Comparison of ENCODE assay signal across 8 cellular contexts in the genomic region with DNA sequence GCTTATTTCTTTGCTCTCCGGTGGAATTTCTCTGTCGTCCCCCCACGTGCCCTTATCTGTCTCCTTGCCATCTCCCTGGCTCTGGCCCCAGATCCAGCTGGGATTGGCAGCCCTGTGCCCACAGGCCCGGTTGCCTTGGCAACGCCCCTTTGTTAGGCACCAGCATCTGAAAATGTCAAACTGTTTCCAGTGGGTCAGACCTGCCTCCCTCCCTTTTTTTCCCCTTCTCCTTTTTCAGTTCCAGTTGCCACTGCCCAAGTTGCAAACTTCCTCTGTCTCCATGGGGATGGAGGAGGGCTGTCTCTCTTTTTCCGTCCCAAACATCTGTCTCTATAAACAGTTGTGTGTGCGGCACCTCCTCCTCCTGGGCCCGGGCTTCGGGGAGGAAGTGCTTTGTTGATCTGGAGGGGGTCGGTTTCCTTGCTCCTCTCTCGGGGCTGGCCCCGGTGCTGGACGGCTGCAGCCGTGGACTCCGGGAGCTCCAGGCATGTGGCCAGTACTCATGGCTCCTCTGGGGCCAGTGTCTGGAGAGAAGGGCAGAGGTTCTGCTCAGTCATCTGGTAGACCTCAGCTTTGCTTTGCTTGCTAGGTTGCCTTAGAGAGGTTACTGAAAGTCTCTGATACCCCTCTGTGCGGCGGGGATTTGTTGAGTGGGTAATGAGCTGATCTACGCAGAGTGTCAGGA. TPM values are rescaled to one million over a fixed set of nuclear protein-coding genes. Genes with fewer than 3 reads are reported as not detected.
DNase-seq lines count a peak whose midpoint lies in the region; ATAC-seq and TF ChIP-seq lines count a peak whose summit lies in the region.

No MANE protein-coding gene starts in this region.

- no peaks in the 10 kb centered on the region for H3K36me3 ChIP-seq in psoas muscle (ENCODE audit: insufficient read depth in 1 of 2, low read depth in 1 of 2)

- H3K9me3 Mint-ChIP-seq in activated naive CD8-positive, alpha-beta T cell treated with anti-CD3 and anti-CD28 coated beads, Interleukin-2, amount 50 U/mL, for 24 hours: no peaks in the 10 kb centered on the region

- no peaks in the 10 kb centered on the region for H3K27me3 Mint-ChIP-seq in activated naive CD8-positive, alpha-beta T cell treated with anti-CD3 and anti-CD28 coated beads, Interleukin-2, amount 50 U/mL, for 24 hours

- TF ChIP-seq CTCF in psoas muscle (IDR thresholded peaks at IDR 0.05): no peak

- H3K4me1 ChIP-seq in psoas muscle: peaks cover 11% of the 10 kb centered on the region

- DNase-seq in ELR (ENCODE audit: low read depth): peak; percentile 73
- peak; percentile 47 for DNase-seq in NCI-H1694 (lab: John Stamatoyannopoulos, UW)
- DNase-seq in activated naive CD8-positive, alpha-beta T cell treated with anti-CD3 and anti-CD28 coated beads, Interleukin-2, amount 50 U/mL, for 24 hours: peak; percentile 57
- DNase-seq in left cardiac atrium: peak; percentile 92
- peak; percentile 84 to 92 for DNase-seq in psoas muscle
- no peak for DNase-seq in effector CD4-positive, alpha-beta T cell

- H3K27ac ChIP-seq in psoas muscle: peak overlapping the region; percentile 54

- no peaks in the 10 kb centered on the region for H3K36me3 Mint-ChIP-seq in activated naive CD8-positive, alpha-beta T cell treated with anti-CD3 and anti-CD28 coated beads, Interleukin-2, amount 50 U/mL, for 24 hours (ENCODE audit: low read depth)

- WGBS in psoas muscle, 3 donors: 8 to 10% (median 8%) methylated on average over 18 of the region's 18 CpGs

- peak overlapping the region; percentile 67 for H3K27ac Mint-ChIP-seq in activated naive CD8-positive, alpha-beta T cell treated with anti-CD3 and anti-CD28 coated beads, Interleukin-2, amount 50 U/mL, for 24 hours

- intact Hi-C loops in left cardiac atrium (cut with DNase I) (no loop called here), psoas muscle (cut with DNase I) (no loop called here)

- peak overlapping the region; percentile 16 for H3K4me3 ChIP-seq in psoas muscle

- H3K4me3 Mint-ChIP-seq in activated naive CD8-positive, alpha-beta T cell treated with anti-CD3 and anti-CD28 coated beads, Interleukin-2, amount 50 U/mL, for 24 hours: peak overlapping the region; percentile 52

- H3K4me1 Mint-ChIP-seq in activated naive CD8-positive, alpha-beta T cell treated with anti-CD3 and anti-CD28 coated beads, Interleukin-2, amount 50 U/mL, for 24 hours: peaks cover 30% of the 10 kb centered on the region

- no peaks in the 10 kb centered on the region for H3K9me3 ChIP-seq in psoas muscle

- no peaks in the 10 kb centered on the region for H3K27me3 ChIP-seq in psoas muscle (ENCODE audit: insufficient read depth in 3 of 3, low read length in 2 of 3)

- ATAC-seq in activated naive CD8-positive, alpha-beta T cell treated with anti-CD3 and anti-CD28 coated beads, Interleukin-2, amount 50 U/mL, for 24 hours: peak; percentile 67
- ATAC-seq in left cardiac atrium (peak; percentile 86 to 87), psoas muscle (peak; percentile 64 to 69 (median 66)), GM21619 (IDR thresholded peaks at IDR 0.05; ENCODE audit: unreplicated experiment) (no peak), HG03045 (IDR thresholded peaks at IDR 0.05; ENCODE audit: unreplicated experiment) (no peak)

RNA-seq across cellular contexts. Expression of a gene that starts 35.3 kb away (rescaled TPM):
- total RNA-seq in left cardiac atrium: 10 to 100 TPM; 15.1 to 78.1 TPM
- 10 to 100 TPM in 3 of 4 donors, 1 to 10 TPM in 1; 8.5 to 43.5 (median 23.6) TPM for total RNA-seq in psoas muscle
- 10 to 100 TPM in 1 of 3 donors, 1 to 10 TPM in 2; 5.3 to 24.4 (median 7.5) TPM for polyA plus RNA-seq in psoas muscle

RNA-seq across cellular contexts. Expression of a gene that starts 53.9 kb away (rescaled TPM):
- total RNA-seq in left cardiac atrium: 10 to 100 TPM; 17.7 to 24.3 TPM
- total RNA-seq in psoas muscle: 10 to 100 TPM; 15.0 to 24.2 (median 20.3) TPM
- 10 to 100 TPM; 10.2 to 16.3 (median 15.5) TPM for polyA plus RNA-seq in psoas muscle

Comparison
In these comparisons a context has a peak if more than half of its experiments do, and no peak if none do; other contexts are left out.
1. ATAC-seq: peak in activated naive CD8-positive, alpha-beta T cell treated with anti-CD3 and anti-CD28 coated beads, Interleukin-2, amount 50 U/mL, for 24 hours (single experiment), left cardiac atrium (2 of 2) and psoas muscle (4 of 4); none in GM21619 (single experiment) and HG03045 (single experiment).